2 cellular contexts compared by ENCODE assay signal in genomic region chr2:10078001-10078400, GRCh38.
TF ChIP-seq lines count a peak whose summit lies in the region.

No MANE protein-coding gene starts in this region.

TF ChIP-seq in GM12891, 5 proteins besides CTCF, POLR2A, EP300 and RAD21:
- TF ChIP-seq TAF1 (IDR thresholded peaks at IDR 0.05; ENCODE audit: low read depth, low read length) (no peak), SPI1 (IDR thresholded peaks at IDR 0.05; ENCODE audit: low read depth, low read length) (no peak), PAX5 (IDR thresholded peaks at IDR 0.05; ENCODE audit: insufficient read depth, low read length, severe bottlenecking) (no peak), POU2F2 (IDR thresholded peaks at IDR 0.05; ENCODE audit: low read depth, low read length) (no peak), POLR2AphosphoS5 (IDR thresholded peaks at IDR 0.05; ENCODE audit: low read depth, low read length) (no peak)

TF ChIP-seq in GM12878, 131 proteins besides CTCF, POLR2A, EP300 and RAD21:
- TF ChIP-seq CHD1 (IDR thresholded peaks at IDR 0.05; ENCODE audit: low read depth, low read length) (no peak), SIN3A (IDR thresholded peaks at IDR 0.05; ENCODE audit: low read depth, low read length) (no peak), RCOR1 (conservative IDR thresholded peaks at IDR 0.05; ENCODE audit: low read depth, low read length) (no peak)
TF ChIP-seq in GM12878: peak in this region for 0.
